Comparison of ENCODE assay signal across 1 cellular context in the genomic region with DNA sequence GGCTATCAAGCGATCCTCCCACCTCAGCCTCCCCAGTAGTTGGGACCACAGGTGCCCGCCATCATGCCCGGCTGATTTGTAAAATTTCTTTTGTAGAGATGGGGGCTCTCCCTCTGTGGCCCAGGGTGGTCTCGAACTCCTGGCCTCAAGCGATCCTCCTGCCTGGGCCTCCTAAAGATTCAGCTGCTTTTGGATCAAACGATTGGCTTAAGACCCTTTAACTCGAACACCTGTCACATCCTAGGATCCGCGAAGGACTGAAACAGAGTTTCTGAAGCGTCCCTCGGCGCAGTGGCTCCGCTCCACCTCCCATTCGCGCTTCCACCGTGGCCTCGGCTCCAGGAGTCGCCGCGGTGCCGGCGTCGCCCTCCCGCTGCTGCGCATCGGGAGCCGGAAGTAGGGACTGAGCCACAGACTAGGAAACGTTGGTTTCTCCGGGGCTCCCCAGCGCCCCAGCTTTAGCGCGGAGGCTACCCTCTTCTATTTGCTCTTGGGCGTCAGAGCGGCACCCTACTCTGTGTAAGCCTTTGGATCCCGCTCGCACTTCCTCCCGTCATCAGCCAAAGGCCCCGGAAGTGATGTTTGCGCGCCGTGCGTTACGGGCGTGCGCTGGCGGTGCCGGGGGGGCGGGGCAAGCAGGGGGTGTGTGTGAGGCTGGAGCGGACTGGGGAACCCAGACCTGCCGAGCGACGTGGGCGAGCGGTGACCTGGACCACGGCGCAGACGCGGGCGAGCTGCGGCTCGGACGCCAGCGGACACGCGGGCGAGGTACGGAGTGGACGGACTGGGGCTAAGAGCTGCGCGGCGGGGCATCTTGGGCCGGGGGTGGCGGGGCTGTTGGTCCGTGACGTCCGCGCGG.
TF ChIP-seq lines count a peak whose summit lies in the region.

No MANE protein-coding gene starts in this region.

TF ChIP-seq in H1, 55 proteins besides CTCF, POLR2A, EP300 and RAD21:
- peak; percentile 77; the same call in 1 of the 2 replicates for TF ChIP-seq TAF1 (IDR thresholded peaks at IDR 0.05; ENCODE audit: low read depth, low read length)
- no peak for TF ChIP-seq RXRA (IDR thresholded peaks at IDR 0.05; ENCODE audit: insufficient read depth, low read depth, low read length)
- TF ChIP-seq, protein P1, sequence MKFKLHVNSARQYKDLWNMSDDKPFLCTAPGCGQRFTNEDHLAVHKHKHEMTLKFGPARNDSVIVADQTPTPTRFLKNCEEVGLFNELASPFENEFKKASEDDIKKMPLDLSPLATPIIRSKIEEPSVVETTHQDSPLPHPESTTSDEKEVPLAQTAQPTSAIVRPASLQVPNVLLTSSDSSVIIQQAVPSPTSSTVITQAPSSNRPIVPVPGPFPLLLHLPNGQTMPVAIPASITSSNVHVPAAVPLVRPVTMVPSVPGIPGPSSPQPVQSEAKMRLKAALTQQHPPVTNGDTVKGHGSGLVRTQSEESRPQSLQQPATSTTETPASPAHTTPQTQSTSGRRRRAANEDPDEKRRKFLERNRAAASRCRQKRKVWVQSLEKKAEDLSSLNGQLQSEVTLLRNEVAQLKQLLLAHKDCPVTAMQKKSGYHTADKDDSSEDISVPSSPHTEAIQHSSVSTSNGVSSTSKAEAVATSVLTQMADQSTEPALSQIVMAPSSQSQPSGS (IDR thresholded peaks at IDR 0.05; ENCODE audit: low read length): no peak
- no peak for TF ChIP-seq RNF2 (IDR thresholded peaks at IDR 0.05; ENCODE audit: borderline replicate concordance, low read depth, low read length, missing control alignments, poor library complexity, severe bottlenecking)
- peak; percentile 61; the same call in 1 of the 2 replicates for TF ChIP-seq KDM1A (IDR thresholded peaks at IDR 0.05; ENCODE audit: borderline replicate concordance, low read length)
- peak; percentile 58 for TF ChIP-seq TAF7 (optimal IDR thresholded peaks at IDR 0.05; ENCODE audit: borderline replicate concordance, low read depth, low read length)
- TF ChIP-seq, protein P2, sequence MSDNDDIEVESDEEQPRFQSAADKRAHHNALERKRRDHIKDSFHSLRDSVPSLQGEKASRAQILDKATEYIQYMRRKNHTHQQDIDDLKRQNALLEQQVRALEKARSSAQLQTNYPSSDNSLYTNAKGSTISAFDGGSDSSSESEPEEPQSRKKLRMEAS (IDR thresholded peaks at IDR 0.05): peak; percentile 60; the same call in 1 of the 2 replicates
- TF ChIP-seq SIX5 (IDR thresholded peaks at IDR 0.05; ENCODE audit: low read depth, low read length): no peak
- peak; percentile 84; the same call in 1 of the 2 replicates for TF ChIP-seq GABPA (IDR thresholded peaks at IDR 0.05; ENCODE audit: borderline replicate concordance, insufficient read depth, low read length)
- TF ChIP-seq CHD1 (IDR thresholded peaks at IDR 0.05; ENCODE audit: low read depth, low read length): no peak
- no peak for TF ChIP-seq SP2 (IDR thresholded peaks at IDR 0.05; ENCODE audit: low read length)
- peak; percentile 80 for TF ChIP-seq KDM4A (IDR thresholded peaks at IDR 0.05; ENCODE audit: low read depth, low read length, severe bottlenecking)
- TF ChIP-seq FOSL1 (IDR thresholded peaks at IDR 0.05; ENCODE audit: insufficient read depth, low read depth, low read length): no peak
- peak; percentile 62; the same call in 1 of the 2 replicates for TF ChIP-seq TBP (IDR thresholded peaks at IDR 0.05; ENCODE audit: low read depth, low read length)
- TF ChIP-seq POLR2AphosphoS5 (IDR thresholded peaks at IDR 0.05; ENCODE audit: low read depth, low read length): peak; percentile 77
- no peak for TF ChIP-seq BCL11A (IDR thresholded peaks at IDR 0.05; ENCODE audit: low read depth in 2 of 2, low read length in 2 of 2)
- TF ChIP-seq, protein P3, sequence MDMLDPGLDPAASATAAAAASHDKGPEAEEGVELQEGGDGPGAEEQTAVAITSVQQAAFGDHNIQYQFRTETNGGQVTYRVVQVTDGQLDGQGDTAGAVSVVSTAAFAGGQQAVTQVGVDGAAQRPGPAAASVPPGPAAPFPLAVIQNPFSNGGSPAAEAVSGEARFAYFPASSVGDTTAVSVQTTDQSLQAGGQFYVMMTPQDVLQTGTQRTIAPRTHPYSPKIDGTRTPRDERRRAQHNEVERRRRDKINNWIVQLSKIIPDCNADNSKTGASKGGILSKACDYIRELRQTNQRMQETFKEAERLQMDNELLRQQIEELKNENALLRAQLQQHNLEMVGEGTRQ (IDR thresholded peaks at IDR 0.05; ENCODE audit: low read length): no peak
- TF ChIP-seq SIN3A (conservative IDR thresholded peaks at IDR 0.05 in 1 of 2, IDR thresholded peaks at IDR 0.05 in 1 of 2; ENCODE audit: low read depth in 1 of 2, low read length in 2 of 2): peak in 1 of 2 experiments; percentile 74; a peak in 2 of 4 replicates
- TF ChIP-seq CTBP2 (IDR thresholded peaks at IDR 0.05; ENCODE audit: borderline replicate concordance, insufficient read depth, insufficient read length, low read length): no peak
- peak; percentile 95 for TF ChIP-seq CREB1 (IDR thresholded peaks at IDR 0.05)
- TF ChIP-seq ASH2L (IDR thresholded peaks at IDR 0.05; ENCODE audit: low read length): peak; percentile 54
- no peak for TF ChIP-seq GTF2F1 (IDR thresholded peaks at IDR 0.05; ENCODE audit: borderline replicate concordance, low read depth, low read length)
- no peak for TF ChIP-seq JUN (IDR thresholded peaks at IDR 0.05; ENCODE audit: low read depth, low read length)
- TF ChIP-seq, protein P4, sequence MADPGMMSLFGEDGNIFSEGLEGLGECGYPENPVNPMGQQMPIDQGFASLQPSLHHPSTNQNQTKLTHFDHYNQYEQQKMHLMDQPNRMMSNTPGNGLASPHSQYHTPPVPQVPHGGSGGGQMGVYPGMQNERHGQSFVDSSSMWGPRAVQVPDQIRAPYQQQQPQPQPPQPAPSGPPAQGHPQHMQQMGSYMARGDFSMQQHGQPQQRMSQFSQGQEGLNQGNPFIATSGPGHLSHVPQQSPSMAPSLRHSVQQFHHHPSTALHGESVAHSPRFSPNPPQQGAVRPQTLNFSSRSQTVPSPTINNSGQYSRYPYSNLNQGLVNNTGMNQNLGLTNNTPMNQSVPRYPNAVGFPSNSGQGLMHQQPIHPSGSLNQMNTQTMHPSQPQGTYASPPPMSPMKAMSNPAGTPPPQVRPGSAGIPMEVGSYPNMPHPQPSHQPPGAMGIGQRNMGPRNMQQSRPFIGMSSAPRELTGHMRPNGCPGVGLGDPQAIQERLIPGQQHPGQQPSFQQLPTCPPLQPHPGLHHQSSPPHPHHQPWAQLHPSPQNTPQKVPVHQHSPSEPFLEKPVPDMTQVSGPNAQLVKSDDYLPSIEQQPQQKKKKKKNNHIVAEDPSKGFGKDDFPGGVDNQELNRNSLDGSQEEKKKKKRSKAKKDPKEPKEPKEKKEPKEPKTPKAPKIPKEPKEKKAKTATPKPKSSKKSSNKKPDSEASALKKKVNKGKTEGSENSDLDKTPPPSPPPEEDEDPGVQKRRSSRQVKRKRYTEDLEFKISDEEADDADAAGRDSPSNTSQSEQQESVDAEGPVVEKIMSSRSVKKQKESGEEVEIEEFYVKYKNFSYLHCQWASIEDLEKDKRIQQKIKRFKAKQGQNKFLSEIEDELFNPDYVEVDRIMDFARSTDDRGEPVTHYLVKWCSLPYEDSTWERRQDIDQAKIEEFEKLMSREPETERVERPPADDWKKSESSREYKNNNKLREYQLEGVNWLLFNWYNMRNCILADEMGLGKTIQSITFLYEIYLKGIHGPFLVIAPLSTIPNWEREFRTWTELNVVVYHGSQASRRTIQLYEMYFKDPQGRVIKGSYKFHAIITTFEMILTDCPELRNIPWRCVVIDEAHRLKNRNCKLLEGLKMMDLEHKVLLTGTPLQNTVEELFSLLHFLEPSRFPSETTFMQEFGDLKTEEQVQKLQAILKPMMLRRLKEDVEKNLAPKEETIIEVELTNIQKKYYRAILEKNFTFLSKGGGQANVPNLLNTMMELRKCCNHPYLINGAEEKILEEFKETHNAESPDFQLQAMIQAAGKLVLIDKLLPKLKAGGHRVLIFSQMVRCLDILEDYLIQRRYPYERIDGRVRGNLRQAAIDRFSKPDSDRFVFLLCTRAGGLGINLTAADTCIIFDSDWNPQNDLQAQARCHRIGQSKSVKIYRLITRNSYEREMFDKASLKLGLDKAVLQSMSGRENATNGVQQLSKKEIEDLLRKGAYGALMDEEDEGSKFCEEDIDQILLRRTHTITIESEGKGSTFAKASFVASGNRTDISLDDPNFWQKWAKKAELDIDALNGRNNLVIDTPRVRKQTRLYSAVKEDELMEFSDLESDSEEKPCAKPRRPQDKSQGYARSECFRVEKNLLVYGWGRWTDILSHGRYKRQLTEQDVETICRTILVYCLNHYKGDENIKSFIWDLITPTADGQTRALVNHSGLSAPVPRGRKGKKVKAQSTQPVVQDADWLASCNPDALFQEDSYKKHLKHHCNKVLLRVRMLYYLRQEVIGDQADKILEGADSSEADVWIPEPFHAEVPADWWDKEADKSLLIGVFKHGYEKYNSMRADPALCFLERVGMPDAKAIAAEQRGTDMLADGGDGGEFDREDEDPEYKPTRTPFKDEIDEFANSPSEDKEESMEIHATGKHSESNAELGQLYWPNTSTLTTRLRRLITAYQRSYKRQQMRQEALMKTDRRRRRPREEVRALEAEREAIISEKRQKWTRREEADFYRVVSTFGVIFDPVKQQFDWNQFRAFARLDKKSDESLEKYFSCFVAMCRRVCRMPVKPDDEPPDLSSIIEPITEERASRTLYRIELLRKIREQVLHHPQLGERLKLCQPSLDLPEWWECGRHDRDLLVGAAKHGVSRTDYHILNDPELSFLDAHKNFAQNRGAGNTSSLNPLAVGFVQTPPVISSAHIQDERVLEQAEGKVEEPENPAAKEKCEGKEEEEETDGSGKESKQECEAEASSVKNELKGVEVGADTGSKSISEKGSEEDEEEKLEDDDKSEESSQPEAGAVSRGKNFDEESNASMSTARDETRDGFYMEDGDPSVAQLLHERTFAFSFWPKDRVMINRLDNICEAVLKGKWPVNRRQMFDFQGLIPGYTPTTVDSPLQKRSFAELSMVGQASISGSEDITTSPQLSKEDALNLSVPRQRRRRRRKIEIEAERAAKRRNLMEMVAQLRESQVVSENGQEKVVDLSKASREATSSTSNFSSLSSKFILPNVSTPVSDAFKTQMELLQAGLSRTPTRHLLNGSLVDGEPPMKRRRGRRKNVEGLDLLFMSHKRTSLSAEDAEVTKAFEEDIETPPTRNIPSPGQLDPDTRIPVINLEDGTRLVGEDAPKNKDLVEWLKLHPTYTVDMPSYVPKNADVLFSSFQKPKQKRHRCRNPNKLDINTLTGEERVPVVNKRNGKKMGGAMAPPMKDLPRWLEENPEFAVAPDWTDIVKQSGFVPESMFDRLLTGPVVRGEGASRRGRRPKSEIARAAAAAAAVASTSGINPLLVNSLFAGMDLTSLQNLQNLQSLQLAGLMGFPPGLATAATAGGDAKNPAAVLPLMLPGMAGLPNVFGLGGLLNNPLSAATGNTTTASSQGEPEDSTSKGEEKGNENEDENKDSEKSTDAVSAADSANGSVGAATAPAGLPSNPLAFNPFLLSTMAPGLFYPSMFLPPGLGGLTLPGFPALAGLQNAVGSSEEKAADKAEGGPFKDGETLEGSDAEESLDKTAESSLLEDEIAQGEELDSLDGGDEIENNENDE (IDR thresholded peaks at IDR 0.05; ENCODE audit: insufficient replicate concordance, low read length): no peak
- TF ChIP-seq HDAC2 (IDR thresholded peaks at IDR 0.05; ENCODE audit: borderline replicate concordance in 1 of 2, low read depth in 2 of 2, low read length in 2 of 2): 0 out of 4 replicates have a peak, but pooled peaks of 1 of the 2 experiments have one; percentile 25
- no peak for TF ChIP-seq CEBPB (IDR thresholded peaks at IDR 0.05; ENCODE audit: low read depth, low read length)
- peak; percentile 83 for TF ChIP-seq PHF8 (conservative IDR thresholded peaks at IDR 0.05; ENCODE audit: low read depth, low read length)
- peak; percentile 37; the same call in 1 of the 2 replicates for TF ChIP-seq RBBP5 (IDR thresholded peaks at IDR 0.05; ENCODE audit: borderline replicate concordance, low read depth, low read length)
